In genomic region chr7:47713595-47713994, GRCh38 we compare ENCODE assay signal across 24 cellular contexts.
"Had no signal": no experiment of that assay in that cellular context is flagged by ENCODE, and none has a peak within 500 bp of the region (broad histone marks: within the 10 kb centered on the region; RNA-seq: fewer than 3 reads in every experiment).

No MANE protein-coding gene starts in this region.

- H3K27me3 Mint-ChIP-seq: progenitor cell of endocrine pancreas had no signal

- H3K4me1 Mint-ChIP-seq: natural killer cell had no signal

- H3K4me3 Mint-ChIP-seq: natural killer cell, neural crest cell had no signal

- H3K79me2 ChIP-seq: hepatocyte, parathyroid adenoma had no signal

- H3K27ac ChIP-seq: dorsolateral prefrontal cortex, gastrocnemius medialis, heart left ventricle, hepatocyte, left lung, neutrophil, parathyroid adenoma, stomach, thyroid gland had no signal

- H3K36me3 Mint-ChIP-seq: natural killer cell had no signal

- H3K9me3 ChIP-seq: gastrocnemius medialis, heart left ventricle, left lung, neutrophil, stomach, thyroid gland had no signal

- H3K27ac Mint-ChIP-seq: natural killer cell, progenitor cell of endocrine pancreas had no signal

- H3K4me2 ChIP-seq: hepatocyte, smooth muscle cell had no signal

- H3K36me3 ChIP-seq: gastrocnemius medialis, heart left ventricle, left lung, neutrophil, stomach, thyroid gland had no signal

- H2AFZ ChIP-seq: hepatocyte, parathyroid adenoma had no signal

- H3K9me3 Mint-ChIP-seq: natural killer cell had no signal

- ATAC-seq: gastrocnemius medialis, heart left ventricle, left lung, natural killer cell, sciatic nerve had no signal

- DNase-seq: dorsolateral prefrontal cortex; effector CD4-positive, alpha-beta T cell; gastrocnemius medialis; heart left ventricle; kidney; left lung; mammary epithelial cell; mesendoderm; natural killer cell; stimulated activated CD4-positive, alpha-beta T cell treated with anti-CD3 and anti-CD28 coated beads, Interleukin-12 subunit alpha, Interleukin-12 subunit beta, amount 100 ng/mL, for 4 hours; stimulated activated CD4-positive, alpha-beta T cell treated with anti-CD3 and anti-CD28 coated beads, Interleukin-1b, Interleukin-23, amount 100 ng/mL, for 48 hours; stimulated activated CD4-positive, alpha-beta T cell treated with anti-CD3 and anti-CD28 coated beads, Interleukin-4, amount 100 ng/mL, for 1 hour; stimulated activated CD8-positive, alpha-beta memory T cell treated with anti-CD3 and anti-CD28 coated beads, Interleukin-4, amount 100 ng/mL, for 48 hours; stimulated activated naive CD4-positive, alpha-beta T cell; thyroid gland; trophoblast cell had no signal

- H3K4me1 ChIP-seq: gastrocnemius medialis, left lung, parathyroid adenoma had no signal

- H3K9ac ChIP-seq: parathyroid adenoma had no signal

- H3K4me3 ChIP-seq: dorsolateral prefrontal cortex, gastrocnemius medialis, heart left ventricle, hepatocyte, left lung, smooth muscle cell, stomach, thyroid gland had no signal

- H3K27me3 ChIP-seq: dorsolateral prefrontal cortex, gastrocnemius medialis, heart left ventricle, hepatocyte, left lung, neutrophil, stomach, thyroid gland had no signal
